In the genomic region with DNA sequence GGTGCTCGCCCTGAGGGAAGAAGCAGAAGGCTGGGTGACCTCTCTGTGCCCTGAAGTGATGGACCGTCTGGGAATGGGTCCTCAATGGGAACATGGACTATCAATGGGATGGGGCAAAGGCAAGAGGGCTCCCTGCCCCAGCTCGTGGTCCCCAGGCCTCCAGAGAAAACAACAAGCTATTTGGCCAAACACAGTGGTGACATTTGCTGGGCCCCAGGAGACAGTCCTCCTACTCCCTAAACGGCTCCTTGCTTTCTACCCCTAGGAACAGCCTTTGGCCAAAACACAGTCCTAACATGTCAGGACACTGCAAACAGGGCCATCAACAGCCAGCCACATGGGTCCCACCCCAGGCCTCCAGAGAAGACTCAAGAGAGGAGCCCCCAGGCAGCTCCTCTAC, we compare ENCODE assay signal across 25 cellular contexts.
"Had no signal": no experiment of that assay in that cellular context is flagged by ENCODE, and none has a peak within 500 bp of the region (broad histone marks: within the 10 kb centered on the region; RNA-seq: fewer than 3 reads in every experiment).

No MANE protein-coding gene starts in this region.

- H3K27me3 ChIP-seq: heart right ventricle, hepatocyte, right lobe of liver, stomach, suprapubic skin, tibial artery, uterus had no signal

- H3K4me3 ChIP-seq: heart right ventricle, hepatocyte, lower lobe of right lung, psoas muscle, right lobe of liver, stomach, suprapubic skin, thoracic aorta, tibial artery, uterus had no signal

- H3K4me3 Mint-ChIP-seq: naive thymus-derived CD8-positive, alpha-beta T cell; stimulated activated naive B cell treated with anti-CD40 and anti-IgM and Interleukin-4, amounts not matched to agents 10 μg/mL and 1 μg/mL and 100 μg/mL, for 72 hours had no signal

- H3K9me3 ChIP-seq: heart right ventricle, lower lobe of right lung, psoas muscle, right lobe of liver, stomach, suprapubic skin, thoracic aorta, tibial artery, uterus had no signal

- FAIRE-seq: keratinocyte had no signal

- H3K36me3 ChIP-seq: uterus had no signal

- H3K9me3 Mint-ChIP-seq: naive thymus-derived CD8-positive, alpha-beta T cell; stimulated activated naive B cell treated with anti-CD40 and anti-IgM and Interleukin-4, amounts not matched to agents 10 μg/mL and 1 μg/mL and 100 μg/mL, for 72 hours had no signal

- H3K27ac ChIP-seq: heart right ventricle, hepatocyte, lower lobe of right lung, parathyroid adenoma, psoas muscle, right lobe of liver, stomach, suprapubic skin, thoracic aorta, tibial artery, uterus had no signal

- ATAC-seq: heart right ventricle; left cardiac atrium; lower lobe of right lung; naive thymus-derived CD8-positive, alpha-beta T cell; stimulated activated naive B cell treated with anti-CD40 and anti-IgM and Interleukin-4, amounts not matched to agents 10 μg/mL and 1 μg/mL and 100 μg/mL, for 72 hours; stimulated activated naive CD8-positive, alpha-beta T cell treated with anti-CD3 and anti-CD28 coated beads, Interleukin-15, Interleukin-2, amounts not matched to agents 100 U/mL and 50 U/mL, for 24 hours had no signal

- H3K4me1 ChIP-seq: psoas muscle, suprapubic skin, uterus had no signal

- H3K27me3 Mint-ChIP-seq: naive thymus-derived CD8-positive, alpha-beta T cell; stimulated activated naive B cell treated with anti-CD40 and anti-IgM and Interleukin-4, amounts not matched to agents 10 μg/mL and 1 μg/mL and 100 μg/mL, for 72 hours had no signal

- DNase-seq: heart right ventricle; kidney glomerular epithelial cell; left cardiac atrium; lower lobe of right lung; mammary epithelial cell; mesenchymal stem cell; naive thymus-derived CD8-positive, alpha-beta T cell; nucleus accumbens; psoas muscle; stimulated activated CD4-positive, alpha-beta T cell treated with anti-CD3 and anti-CD28 coated beads, Interleukin-12 subunit alpha, Interleukin-12 subunit beta, amount 100 ng/mL, for 4 hours; stimulated activated CD4-positive, alpha-beta T cell treated with anti-CD3 and anti-CD28 coated beads, Interleukin-15, amount 100 ng/mL, for 24 hours; stimulated activated CD4-positive, alpha-beta T cell treated with anti-CD3 and anti-CD28 coated beads, Interleukin-2, amount 100 ng/mL, for 24 hours; stimulated activated CD4-positive, alpha-beta T cell treated with anti-CD3 and anti-CD28 coated beads, Interleukin-4, amount 100 ng/mL, for 1 hour; stimulated activated naive B cell treated with anti-CD40 and anti-IgM and Interleukin-4, amounts not matched to agents 10 μg/mL and 1 μg/mL and 100 μg/mL, for 72 hours; stimulated activated naive CD8-positive, alpha-beta T cell treated with anti-CD3 and anti-CD28 coated beads, Interleukin-15, Interleukin-2, amounts not matched to agents 100 U/mL and 50 U/mL, for 24 hours; stomach; tibial artery; trophoblast cell; uterus had no signal
